ENCODE assay signal across 8 cellular contexts in genomic region chr5:12230659-12231058, GRCh38.
"Had no signal": no experiment of that assay in that cellular context is flagged by ENCODE, and none has a peak within 500 bp of the region (broad histone marks: within the 10 kb centered on the region; RNA-seq: fewer than 3 reads in every experiment).

No MANE protein-coding gene starts in this region.

- H3K27me3 Mint-ChIP-seq: IgD-negative memory B cell had no signal

- H3K27ac Mint-ChIP-seq: IgD-negative memory B cell had no signal

- ATAC-seq: HepG2, K562 had no signal

- H3K36me3 Mint-ChIP-seq: IgD-negative memory B cell had no signal

- H3K4me3 Mint-ChIP-seq: IgD-negative memory B cell had no signal

- FAIRE-seq: HepG2, HTR-8/SVneo, K562 had no signal

- H3K27ac ChIP-seq: HL-60 had no signal

- H3K4me3 ChIP-seq: K562 had no signal

- H3K4me1 Mint-ChIP-seq: IgD-negative memory B cell had no signal

- DNase-seq: IMR-90, KBM-7, KG1 had no signal
